Comparison of ENCODE assay signal across 22 cellular contexts in the genomic region with DNA sequence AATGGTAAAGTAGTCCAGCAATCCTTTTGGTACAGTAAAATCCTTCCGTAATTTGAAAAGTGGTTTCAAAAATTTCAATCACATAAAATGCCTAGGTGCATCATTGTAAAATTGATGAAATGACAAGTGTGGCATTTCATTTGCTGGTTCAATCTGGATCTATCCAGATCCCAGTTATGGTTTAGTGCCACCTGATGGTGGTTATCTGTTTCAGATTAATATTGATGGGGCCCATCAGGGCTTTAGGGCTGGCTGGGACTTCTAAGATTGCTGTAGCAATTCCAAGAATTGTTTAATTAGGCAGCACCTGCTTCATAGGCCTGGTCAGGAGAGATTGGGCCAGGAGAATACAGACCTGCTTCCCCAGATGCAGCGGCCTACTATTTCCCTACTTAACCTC. TPM values are rescaled to one million over a fixed set of nuclear protein-coding genes. Genes with fewer than 3 reads are reported as not detected.
DNase-seq lines count a peak whose midpoint lies in the region; ATAC-seq and TF ChIP-seq lines count a peak whose summit lies in the region.
"Had no signal": no experiment of that assay in that cellular context is flagged by ENCODE, and none has a peak within 500 bp of the region (broad histone marks: within the 10 kb centered on the region; RNA-seq: fewer than 3 reads in every experiment).

No MANE protein-coding gene starts in this region.

- no peak for TF ChIP-seq EP300 in esophagus muscularis mucosa (IDR thresholded peaks at IDR 0.05)

- TF ChIP-seq POLR2A in esophagus muscularis mucosa (IDR thresholded peaks at IDR 0.05; ENCODE audit: low read depth) = no peak

- TF ChIP-seq CTCF in PC-9 (conservative IDR thresholded peaks at IDR 0.05) (0 out of 2 replicates have a peak, but pooled peaks have one; percentile 19), esophagus muscularis mucosa (IDR thresholded peaks at IDR 0.05) (no peak), omental fat pad (IDR thresholded peaks at IDR 0.05) (no peak)

- H3K79me2 ChIP-seq in PC-9 (ENCODE audit: low read depth) = no peaks in the 10 kb centered on the region

- H3K9me2 ChIP-seq in PC-9 (ENCODE audit: insufficient read depth) = no peaks in the 10 kb centered on the region

- H3K36me3 ChIP-seq in PC-9 (ENCODE audit: low read depth) (no peaks in the 10 kb centered on the region), esophagus muscularis mucosa (no peaks in the 10 kb centered on the region)
- H3K36me3 ChIP-seq: breast epithelium, left ventricle myocardium inferior, upper lobe of left lung had no signal

- H3K27ac ChIP-seq in PC-9 = no peak overlapping the region
- H3K27ac ChIP-seq in esophagus muscularis mucosa (replicated peaks in 1 of 4) = no peak overlapping the region
- H3K27ac ChIP-seq: breast epithelium, dorsolateral prefrontal cortex, left ventricle myocardium inferior, upper lobe of left lung had no signal

- H2AFZ ChIP-seq in PC-9 = no peak overlapping the region

- WGBS in esophagus muscularis mucosa = 86% methylated on average over 2 of the region's 2 CpGs

- CTCF ChIA-PET in PC-9 (lab: Charles Lee) = interaction anchor here (0.6 kb wide), 1 partner anchor 9 kb away, joined by 4 read pairs; no protein-coding TSS in a partner anchor

- no peaks in the 10 kb centered on the region for H3K4me1 ChIP-seq in PC-9 (replicated peaks; ENCODE audit: insufficient read depth)
- no peaks in the 10 kb centered on the region for H3K4me1 ChIP-seq in esophagus muscularis mucosa
- H3K4me1 ChIP-seq: breast epithelium, left ventricle myocardium inferior, upper lobe of left lung had no signal

- intact Hi-C loops in PC-9 (cut with micrococcal nuclease; ENCODE audit: unreplicated experiment) = no loop called here
- intact Hi-C loops in esophagus muscularis mucosa (cut with DNase I) = no loop called here

- ATAC-seq in omental fat pad (ENCODE audit: low FRiP score) (no peak), HG03432 (IDR thresholded peaks at IDR 0.05; ENCODE audit: unreplicated experiment) (no peak), HG02885 (IDR thresholded peaks at IDR 0.05; ENCODE audit: poor library complexity, unreplicated experiment) (no peak)
- ATAC-seq: activated CD8-positive, alpha-beta memory T cell treated with anti-CD3 and anti-CD28 coated beads, Interleukin-2, amount 10 ng/mL, durations not matched to agents 7 days and 5 days; activated naive CD8-positive, alpha-beta T cell treated with anti-CD3 and anti-CD28 coated beads, Interleukin-2, amount 50 U/mL, for 24 hours; esophagus mucosa; Right ventricle myocardium inferior; stimulated activated naive CD8-positive, alpha-beta T cell treated with anti-CD3 and anti-CD28 coated beads, Interleukin-15, amount 100 ng/mL, for 72 hours had no signal

- peak; percentile 13 for DNase-seq in COR-L47 (lab: John Stamatoyannopoulos, UW)
- peak; percentile 28 for DNase-seq in HPDE6-E6E7 (ENCODE audit: extremely low spot score)
- no peak for DNase-seq in PC-9
- peak; percentile 47 for DNase-seq in esophagus muscularis mucosa (ENCODE audit: extremely low spot score)
- no peak for DNase-seq in NCI-H1436 (lab: John Stamatoyannopoulos, UW)
- DNase-seq in omental fat pad (ENCODE audit: low spot score) = no peak
- DNase-seq: activated CD4-positive, alpha-beta T cell treated with anti-CD3 and anti-CD28 coated beads for 48 hours; activated CD8-positive, alpha-beta memory T cell treated with anti-CD3 and anti-CD28 coated beads, Interleukin-2, amount 10 ng/mL, durations not matched to agents 7 days and 5 days; activated naive CD8-positive, alpha-beta T cell treated with anti-CD3 and anti-CD28 coated beads, Interleukin-2, amount 50 U/mL, for 24 hours; dorsolateral prefrontal cortex; glutamatergic neuron; Karpas-422; left ventricle myocardium inferior; small intestine; stimulated activated CD4-positive, alpha-beta T cell treated with anti-CD3 and anti-CD28 coated beads, Interleukin-2, amount 100 ng/mL, for 48 hours; stimulated activated naive CD8-positive, alpha-beta T cell treated with anti-CD3 and anti-CD28 coated beads, Interleukin-15, amount 100 ng/mL, for 72 hours; upper lobe of left lung had no signal

- POLR2A ChIA-PET in PC-9 (lab: Charles Lee; ENCODE audit: unreplicated experiment) = no interaction called here

- no peaks in the 10 kb centered on the region for H4K20me1 ChIP-seq in PC-9 (ENCODE audit: insufficient read depth)

- no peaks in the 10 kb centered on the region for H3K27me3 ChIP-seq in PC-9 (ENCODE audit: insufficient read depth, low read depth)
- H3K27me3 ChIP-seq in esophagus muscularis mucosa = no peaks in the 10 kb centered on the region
- H3K27me3 ChIP-seq: breast epithelium, upper lobe of left lung had no signal

- H3K4me3 ChIP-seq in PC-9 = no peak overlapping the region
- no peak overlapping the region for H3K4me3 ChIP-seq in esophagus muscularis mucosa
- H3K4me3 ChIP-seq: breast epithelium, dorsolateral prefrontal cortex, left ventricle myocardium inferior, upper lobe of left lung had no signal

- no peak overlapping the region for H3K4me2 ChIP-seq in PC-9

- no TSS peak for BruUV-seq in PC-9 (replicated peaks; lab: Mats Ljungman, UMichigan)

- H3K9me3 ChIP-seq in PC-9 (ENCODE audit: insufficient read depth, low read depth) (no peaks in the 10 kb centered on the region), esophagus muscularis mucosa (peaks cover 0 to 9% (median 4%) of the 10 kb centered on the region in 4 donors)

- no peaks in the 10 kb centered on the region for H3F3A ChIP-seq in PC-9 (ENCODE audit: insufficient read depth, low read depth)

RNA-seq across cellular contexts. Expression of gene PIK3C3, which starts 55.5 kb away (rescaled TPM):
- total RNA-seq in PC-9 (2021) = 19.9 and 31.4 TPM in 2 replicates
- total RNA-seq in esophagus muscularis mucosa = 10 to 100 TPM; 24.3 to 39.1 (median 28.8) TPM
- total RNA-seq in omental fat pad = 10 to 100 TPM; 34.3 to 66.5 (median 38.0) TPM

Comparison
In these comparisons a context has a peak if more than half of its experiments do, and no peak if none do; other contexts are left out.
1. DNase-seq: peak in COR-L47 (single experiment), HPDE6-E6E7 (single experiment) and esophagus muscularis mucosa (single experiment); none in PC-9 (0 of 2), NCI-H1436 (single experiment) and omental fat pad (single experiment).